Comparison of ENCODE assay signal across 24 cellular contexts in the genomic region with DNA sequence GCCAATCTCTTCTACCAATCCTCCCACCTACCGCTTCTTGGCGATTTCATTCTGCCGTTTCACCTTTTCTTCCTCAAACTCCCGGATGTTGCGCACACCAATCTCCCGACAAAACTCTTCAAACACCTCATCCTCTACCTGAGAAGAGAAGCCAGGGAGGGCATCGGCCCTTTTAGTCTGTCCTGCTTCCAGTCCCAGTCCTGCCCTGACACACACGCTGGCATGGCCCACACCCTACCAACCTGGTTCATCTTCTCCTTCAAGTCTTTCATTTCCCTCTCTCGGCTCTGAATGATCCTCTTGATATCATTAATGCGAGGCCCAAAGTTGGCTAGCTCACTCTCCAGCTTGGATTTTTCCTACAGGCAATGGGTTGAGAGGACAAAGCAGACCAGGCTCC.
"Had no signal": no experiment of that assay in that cellular context is flagged by ENCODE, and none has a peak within 500 bp of the region (broad histone marks: within the 10 kb centered on the region; RNA-seq: fewer than 3 reads in every experiment).

No MANE protein-coding gene starts in this region.

- H3K4me2 ChIP-seq: KMS-11, SK-N-SH had no signal

- DNase-seq: Kasumi-1, MM.1S, NCI-H1092 treated with DMSO at 0.1 percent for 48 hours, NCI-H1436, NCI-H187, NCI-H2029, NCI-H2081 treated with DMSO at 0.1 percent for 48 hours, NCI-H2171, NCI-H226, NCI-H446, NCI-H510A, NCI-H524 treated with DMSO at 0.1 percent for 48 hours, NCI-H69, NCI-H774, SHP77, SK-N-SH had no signal

- H3K27ac Mint-ChIP-seq: IgD-negative memory B cell had no signal

- FAIRE-seq: HTR-8/SVneo, K562 had no signal

- ATAC-seq: K562, Panc1, PC-3 had no signal

- H3K9me3 Mint-ChIP-seq: IgD-negative memory B cell had no signal

- H3K9ac ChIP-seq: KMS-11, SK-N-SH had no signal

- H3K4me3 ChIP-seq: K562 had no signal

- H3K27ac ChIP-seq: HL-60, KMS-11, RWPE1 had no signal

- H3K27me3 Mint-ChIP-seq: IgD-negative memory B cell had no signal

- H3K4me1 Mint-ChIP-seq: IgD-negative memory B cell had no signal

- H3K9me3 ChIP-seq: SK-N-SH had no signal
